ENCODE assay signal across 1 cellular context in genomic region chr19:49506575-49507105, GRCh38.
A peak's percentile ranks its signal among the peaks of the same experiment; 100 is the strongest.
TF ChIP-seq lines count a peak whose summit lies in the region.

No MANE protein-coding gene starts in this region.

TF ChIP-seq in HepG2, 621 proteins besides CTCF, POLR2A, EP300 and RAD21 (continued from another document and continues in another):
- TF ChIP-seq PATZ1 (CRISPR knock-in tag; IDR thresholded peaks at IDR 0.05) (peak; percentile 34; the same call in 1 of the 2 replicates), NR3C1 (CRISPR knock-in tag; IDR thresholded peaks at IDR 0.05) (no peak), ZNF224 (CRISPR knock-in tag; IDR thresholded peaks at IDR 0.05) (no peak), ZNF574 (CRISPR knock-in tag; IDR thresholded peaks at IDR 0.05) (peak; percentile 76), MAZ (IDR thresholded peaks at IDR 0.05; ENCODE audit: borderline replicate concordance, low read depth, low read length) (peak; percentile 47; the same call in 1 of the 2 replicates), MAZ (CRISPR knock-in tag; IDR thresholded peaks at IDR 0.05; ENCODE audit: low read depth) (no peak), ZNF34 (CRISPR knock-in tag; IDR thresholded peaks at IDR 0.05; ENCODE audit: borderline replicate concordance) (no peak), PCBP2 (optimal IDR thresholded peaks at IDR 0.05; ENCODE audit: low read depth, low read length, poor library complexity, severe bottlenecking) (peak; percentile 90), ETV5 (CRISPR knock-in tag; IDR thresholded peaks at IDR 0.05; ENCODE audit: borderline replicate concordance) (0 out of 2 replicates have a peak, but pooled peaks have one; percentile 17), NFRKB (IDR thresholded peaks at IDR 0.05) (no peak), DNMT1 (CRISPR knock-in tag; IDR thresholded peaks at IDR 0.05) (no peak), BRF2 (CRISPR knock-in tag; IDR thresholded peaks at IDR 0.05) (no peak), KDM2A (CRISPR knock-in tag; IDR thresholded peaks at IDR 0.05; ENCODE audit: borderline replicate concordance, low read depth) (peak; percentile 50; the same call in 1 of the 2 replicates), PRMT3 (CRISPR knock-in tag; IDR thresholded peaks at IDR 0.05; ENCODE audit: borderline replicate concordance, low read depth) (no peak), CCAR2 (optimal IDR thresholded peaks at IDR 0.05; ENCODE audit: low read depth, low read length) (no peak), ISX (CRISPR knock-in tag; conservative IDR thresholded peaks at IDR 0.05) (no peak), HNF1B (CRISPR knock-in tag; IDR thresholded peaks at IDR 0.05) (0 out of 2 replicates have a peak, but pooled peaks have one; percentile 49), SALL1 (CRISPR knock-in tag; IDR thresholded peaks at IDR 0.05) (peak; percentile 32; the same call in 1 of the 2 replicates), PAWR (CRISPR knock-in tag; IDR thresholded peaks at IDR 0.05; ENCODE audit: borderline replicate concordance) (no peak), ZNF44 (CRISPR knock-in tag; IDR thresholded peaks at IDR 0.05) (no peak), PHF20 (CRISPR knock-in tag; IDR thresholded peaks at IDR 0.05) (no peak), MNT (IDR thresholded peaks at IDR 0.05) (no peak), ZNF816 (CRISPR knock-in tag; IDR thresholded peaks at IDR 0.05; ENCODE audit: borderline replicate concordance) (no peak), ZNF460 (CRISPR knock-in tag; IDR thresholded peaks at IDR 0.05; ENCODE audit: borderline replicate concordance) (no peak), PBX2 (CRISPR knock-in tag; IDR thresholded peaks at IDR 0.05) (no peak), CEBPB (IDR thresholded peaks at IDR 0.05; ENCODE audit: borderline replicate concordance, low read depth, low read length) (no peak), PHF8 (CRISPR knock-in tag; IDR thresholded peaks at IDR 0.05) (0 out of 2 replicates have a peak, but pooled peaks have one; percentile 23), YY1 (IDR thresholded peaks at IDR 0.05; ENCODE audit: insufficient read depth, insufficient replicate concordance, low read depth, low read length) (peak; percentile 89), HNRNPK (IDR thresholded peaks at IDR 0.05; ENCODE audit: low read depth, low read length, poor library complexity, severe bottlenecking) (peak; percentile 86), ZNF768 (CRISPR knock-in tag; IDR thresholded peaks at IDR 0.05) (no peak), ZNF274 (CRISPR knock-in tag; IDR thresholded peaks at IDR 0.05) (no peak), GATAD2A (CRISPR knock-in tag; IDR thresholded peaks at IDR 0.05) (0 out of 2 replicates have a peak, but pooled peaks have one; percentile 12), ATF4 (CRISPR knock-in tag; IDR thresholded peaks at IDR 0.05) (no peak), ZNF598 (CRISPR knock-in tag; IDR thresholded peaks at IDR 0.05; ENCODE audit: borderline replicate concordance) (no peak), ZNF337 (CRISPR knock-in tag; IDR thresholded peaks at IDR 0.05; ENCODE audit: borderline replicate concordance, low read depth) (no peak), DZIP1 (CRISPR knock-in tag; IDR thresholded peaks at IDR 0.05) (no peak), SIN3A (IDR thresholded peaks at IDR 0.05; ENCODE audit: borderline replicate concordance, low read depth, low read length) (no peak), PAX8 (CRISPR knock-in tag; IDR thresholded peaks at IDR 0.05; ENCODE audit: borderline replicate concordance) (no peak)
